ENCODE assay signal across 8 cellular contexts in genomic region chr4:158671665-158671914, GRCh38. TPM values are rescaled to one million over a fixed set of nuclear protein-coding genes. Genes with fewer than 3 reads are reported as not detected.
DNase-seq lines count a peak whose midpoint lies in the region; TF ChIP-seq lines count a peak whose summit lies in the region.

C4orf46 (minus strand) TSS chr4:158671887; CDS start chr4:158671801, 86 bp downstream.

- H3K4me2 ChIP-seq in parathyroid adenoma (ENCODE audit: low read length), result peak within 1 kb of the TSS; percentile 64

- H3K4me1 ChIP-seq in Peyer's patch, result peaks cover 0 to 21% (median 0%) of the 10 kb centered on the region in 4 donors
- H3K4me1 ChIP-seq in esophagus muscularis mucosa, result peaks cover 11 to 33% (median 30%) of the 10 kb centered on the region in 4 donors
- no peaks in the 10 kb centered on the region for H3K4me1 ChIP-seq in parathyroid adenoma

- DNase-seq in G401 (ENCODE audit: low spot score) (no peak), Peyer's patch (no peak), esophagus muscularis mucosa (ENCODE audit: extremely low spot score) (peak; percentile 92), NCI-H1694 treated with DMSO at 0.1 percent for 48 hours (lab: John Stamatoyannopoulos, UW) (no peak), AML-193 (lab: John Stamatoyannopoulos, UW) (no peak), superior temporal gyrus (ENCODE audit: extremely low spot score) (no peak)
- DNase-seq in activated CD4-positive, CD25-positive, alpha-beta regulatory T cell treated with anti-CD3 and anti-CD28 coated beads, Interleukin-2, amount 50 U/mL, for 72 hours, result no peak

- H3K36me3 ChIP-seq in Peyer's patch, result no peaks in the 10 kb centered on the region
- H3K36me3 ChIP-seq in esophagus muscularis mucosa, result no peaks in the 10 kb centered on the region
- H3K36me3 ChIP-seq in parathyroid adenoma (ENCODE audit: control insufficient read depth, insufficient read depth, low read length), result no peaks in the 10 kb centered on the region

- peaks cover 8% of the 10 kb centered on the region for H3K79me2 ChIP-seq in parathyroid adenoma

- in situ Hi-C loops in G401 (cut with HindIII; ENCODE audit: low sequenced_read_pairs), result no loop called here

- no peak for TF ChIP-seq CTCF in Peyer's patch (IDR thresholded peaks at IDR 0.05)
- TF ChIP-seq CTCF in esophagus muscularis mucosa (IDR thresholded peaks at IDR 0.05), result no peak
- TF ChIP-seq CTCF in parathyroid adenoma (IDR thresholded peaks at IDR 0.05), result no peak

- peak within 1 kb of the TSS; percentile 91 to 99 (median 96) for H3K27ac ChIP-seq in Peyer's patch
- peak within 1 kb of the TSS; percentile 93 to 97 (median 95) for H3K27ac ChIP-seq in esophagus muscularis mucosa (replicated peaks in 1 of 4)
- H3K27ac ChIP-seq in parathyroid adenoma, result peak within 1 kb of the TSS; percentile 94

- H3K4me3 ChIP-seq in Peyer's patch (peak within 1 kb of the TSS; percentile 77 to 92 (median 84)), esophagus muscularis mucosa (peak within 1 kb of the TSS; percentile 79 to 88 (median 80)), parathyroid adenoma (ENCODE audit: low read depth, low read length) (peak within 1 kb of the TSS; percentile 89)

- peak within 1 kb of the TSS; percentile 61 for H3K9ac ChIP-seq in parathyroid adenoma

- TF ChIP-seq POLR2A in Peyer's patch (IDR thresholded peaks at IDR 0.05) (no peak), esophagus muscularis mucosa (IDR thresholded peaks at IDR 0.05; ENCODE audit: low read depth) (no peak)

- 2% methylated on average over 13 of the region's 20 CpGs for WGBS in esophagus muscularis mucosa

- H3K27me3 ChIP-seq in Peyer's patch (no peaks in the 10 kb centered on the region), esophagus muscularis mucosa (no peaks in the 10 kb centered on the region), parathyroid adenoma (ENCODE audit: control insufficient read depth, insufficient read depth, low read length) (no peaks in the 10 kb centered on the region)

- H3K9me3 ChIP-seq in Peyer's patch (no peaks in the 10 kb centered on the region), esophagus muscularis mucosa (no peaks in the 10 kb centered on the region), parathyroid adenoma (ENCODE audit: control insufficient read depth, low read length) (no peaks in the 10 kb centered on the region)

- no peak for TF ChIP-seq EP300 in esophagus muscularis mucosa (IDR thresholded peaks at IDR 0.05)

- peak within 1 kb of the TSS; percentile 95 for H2AFZ ChIP-seq in parathyroid adenoma

- intact Hi-C loops in esophagus muscularis mucosa (cut with DNase I), result loop anchor here (5.0 kb wide), 1 partner anchor 96 kb away; the partner anchor contains the start of gene FNIP2

RNA-seq across cellular contexts. Expression of gene C4orf46, which starts in this region (rescaled TPM):
- total RNA-seq in G401 (2014; rRNA removed; shearing (Covaris generic)), result 14.7 and 15.1 TPM in 2 replicates
- total RNA-seq in Peyer's patch, result 1 to 10 TPM; 1.6 to 3.3 (median 2.7) TPM
- 1 to 10 TPM; 2.4 to 4.6 (median 3.2) TPM for total RNA-seq in esophagus muscularis mucosa
